Comparison of ENCODE assay signal across 8 cellular contexts in genomic region chrX:132491191-132491590, GRCh38. TPM values are rescaled to one million over a fixed set of nuclear protein-coding genes. Genes with fewer than 3 reads are reported as not detected.
A peak's percentile ranks its signal among the peaks of the same experiment; 100 is the strongest.
DNase-seq lines count a peak whose midpoint lies in the region; ATAC-seq lines count a peak whose summit lies in the region.
"Had no signal": no experiment of that assay in that cellular context is flagged by ENCODE, and none has a peak within 500 bp of the region (broad histone marks: within the 10 kb centered on the region; RNA-seq: fewer than 3 reads in every experiment).

No MANE protein-coding gene starts in this region.

- H3K4me1 Mint-ChIP-seq in activated naive CD8-positive, alpha-beta T cell (ENCODE audit: low read depth) = peaks cover 35% of the 10 kb centered on the region
- peaks cover 15 to 22% of the 10 kb centered on the region in 2 donors for H3K4me1 Mint-ChIP-seq in natural killer cell treated with Interleukin-12 subunit alpha and Interleukin-12 subunit beta and Interleukin-15 and Interleukin-18, amount 100 ng/mL, for 72 hours (ENCODE audit: low read depth in 2 of 2)

- no peaks in the 10 kb centered on the region for H3K36me3 Mint-ChIP-seq in activated naive CD8-positive, alpha-beta T cell
- no peaks in the 10 kb centered on the region for H3K36me3 Mint-ChIP-seq in natural killer cell treated with Interleukin-12 subunit alpha and Interleukin-12 subunit beta and Interleukin-15 and Interleukin-18, amount 100 ng/mL, for 72 hours

- H3K9me3 Mint-ChIP-seq in activated naive CD8-positive, alpha-beta T cell (ENCODE audit: low read depth) = no peaks in the 10 kb centered on the region
- no peaks in the 10 kb centered on the region for H3K9me3 Mint-ChIP-seq in natural killer cell treated with Interleukin-12 subunit alpha and Interleukin-12 subunit beta and Interleukin-15 and Interleukin-18, amount 100 ng/mL, for 72 hours

- H3K27me3 Mint-ChIP-seq in activated naive CD8-positive, alpha-beta T cell = no peaks in the 10 kb centered on the region
- peaks cover 0 to 4% of the 10 kb centered on the region in 2 donors for H3K27me3 Mint-ChIP-seq in natural killer cell treated with Interleukin-12 subunit alpha and Interleukin-12 subunit beta and Interleukin-15 and Interleukin-18, amount 100 ng/mL, for 72 hours

- ATAC-seq in GM18498 (IDR thresholded peaks at IDR 0.05; ENCODE audit: unreplicated experiment) (peak; percentile 43), HG03039 (IDR thresholded peaks at IDR 0.05; ENCODE audit: unreplicated experiment) (no peak)
- peak; percentile 62 to 68 for ATAC-seq in natural killer cell treated with Interleukin-12 subunit alpha and Interleukin-12 subunit beta and Interleukin-15 and Interleukin-18, amount 100 ng/mL, for 72 hours
- ATAC-seq: gastrocnemius medialis had no signal

- H3K4me3 Mint-ChIP-seq in activated naive CD8-positive, alpha-beta T cell = peak overlapping the region; percentile 86
- H3K4me3 Mint-ChIP-seq in natural killer cell treated with Interleukin-12 subunit alpha and Interleukin-12 subunit beta and Interleukin-15 and Interleukin-18, amount 100 ng/mL, for 72 hours = peak overlapping the region; percentile 89

- peak; percentile 81 for DNase-seq in H4 (ENCODE audit: low spot score)
- peak; percentile 15 for DNase-seq in NCI-H1092 (lab: John Stamatoyannopoulos, UW)
- no peak for DNase-seq in natural killer cell treated with Interleukin-12 subunit alpha and Interleukin-12 subunit beta and Interleukin-15 and Interleukin-18, amount 100 ng/mL, for 72 hours (ENCODE audit: low spot score)
- no peak for DNase-seq in islet precursor cell

- H3K27ac Mint-ChIP-seq in activated naive CD8-positive, alpha-beta T cell = peak overlapping the region; percentile 23
- H3K27ac Mint-ChIP-seq in natural killer cell treated with Interleukin-12 subunit alpha and Interleukin-12 subunit beta and Interleukin-15 and Interleukin-18, amount 100 ng/mL, for 72 hours = peak overlapping the region in 1 of 2 donors; percentile 85

RNA-seq across cellular contexts. Expression of gene MBNL3, which starts 2.4 kb away (rescaled TPM):
- 7.9 and 12.2 TPM in 2 replicates for total RNA-seq in H4 (2014; rRNA removed; shearing (Covaris generic))
- 10 to 100 TPM; 13.3 to 15.5 TPM for total RNA-seq in natural killer cell treated with Interleukin-12 subunit alpha and Interleukin-12 subunit beta and Interleukin-15 and Interleukin-18, amount 100 ng/mL, for 72 hours

Comparison
In these comparisons a context has a peak if more than half of its experiments do, and no peak if none do; other contexts are left out.
1. DNase-seq: peak in H4 (single experiment) and NCI-H1092 (single experiment); none in natural killer cell treated with Interleukin-12 subunit alpha and Interleukin-12 subunit beta and Interleukin-15 and Interleukin-18, amount 100 ng/mL, for 72 hours (single experiment) and islet precursor cell (single experiment).